In the genomic region with DNA sequence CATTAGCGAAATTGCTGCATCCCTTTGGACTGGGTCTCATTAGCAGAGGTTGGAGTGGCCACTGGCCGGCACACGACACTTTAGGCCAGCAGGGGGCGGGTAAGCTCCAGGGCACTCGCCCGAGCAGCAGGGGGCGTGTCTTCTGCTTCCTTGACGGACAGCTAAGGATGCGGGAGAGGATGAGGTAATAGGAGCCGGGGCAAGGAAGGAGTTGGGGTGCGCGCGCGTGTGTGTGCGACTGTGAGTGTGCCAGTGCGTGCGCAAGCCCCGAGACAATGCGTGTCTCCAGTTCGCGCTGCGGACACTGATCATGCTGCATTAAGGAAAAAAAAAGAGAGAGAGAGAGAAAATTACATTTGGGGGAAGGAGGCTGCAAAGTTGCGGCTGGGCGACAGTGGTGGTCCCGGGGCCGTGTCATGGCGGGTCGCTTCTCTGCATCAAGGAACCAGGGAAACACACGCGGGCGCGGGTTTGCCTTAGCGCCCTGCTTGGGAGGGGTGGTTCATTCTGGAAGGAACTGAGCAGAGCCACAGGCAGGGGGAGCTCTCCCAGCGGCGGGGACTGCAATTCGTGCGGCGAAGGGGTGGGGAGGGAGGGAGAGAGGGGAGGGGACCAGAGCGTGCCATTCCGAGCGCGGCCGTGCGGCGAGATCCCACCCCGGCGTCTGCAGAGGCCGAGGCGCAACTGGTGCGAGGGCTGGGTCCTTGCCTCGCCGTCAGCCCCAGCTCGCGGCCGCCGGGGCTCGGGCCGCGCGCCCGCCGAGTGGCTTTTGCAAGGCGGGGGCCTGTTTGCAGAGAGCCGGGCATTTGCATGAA, we compare ENCODE assay signal across 1 cellular context.
A peak's percentile ranks its signal among the peaks of the same experiment; 100 is the strongest.
TF ChIP-seq lines count a peak whose summit lies in the region.

A gene (plus strand): TSS at position 625 of the 815 bp plus-strand sequence. CDS start 464 bp downstream, outside the sequence.

TF ChIP-seq in HepG2, 621 proteins besides CTCF, POLR2A, EP300 and RAD21 (continued from another document):
- TF ChIP-seq ZEB1 (IDR thresholded peaks at IDR 0.05; ENCODE audit: insufficient replicate concordance, low read depth) = no peak
- peak; percentile 78; the same call in 1 of the 2 replicates for TF ChIP-seq ZNF563 (CRISPR knock-in tag; IDR thresholded peaks at IDR 0.05)
- TF ChIP-seq RFX3 (CRISPR knock-in tag; IDR thresholded peaks at IDR 0.05) = no peak
- TF ChIP-seq WIZ (CRISPR knock-in tag; IDR thresholded peaks at IDR 0.05) = no peak
- TF ChIP-seq ZNF550 (CRISPR knock-in tag; IDR thresholded peaks at IDR 0.05; ENCODE audit: borderline replicate concordance) = no peak; the same call in 1 of the 2 replicates
- TF ChIP-seq ZNF446 (CRISPR knock-in tag; IDR thresholded peaks at IDR 0.05) = peak; percentile 66; the same call in 1 of the 2 replicates
- TF ChIP-seq ZNF274 (CRISPR knock-in tag; IDR thresholded peaks at IDR 0.05) = no peak
- TF ChIP-seq KAT2B (IDR thresholded peaks at IDR 0.05; ENCODE audit: borderline replicate concordance, low read depth, low read length) = no peak
- TF ChIP-seq, protein P1, sequence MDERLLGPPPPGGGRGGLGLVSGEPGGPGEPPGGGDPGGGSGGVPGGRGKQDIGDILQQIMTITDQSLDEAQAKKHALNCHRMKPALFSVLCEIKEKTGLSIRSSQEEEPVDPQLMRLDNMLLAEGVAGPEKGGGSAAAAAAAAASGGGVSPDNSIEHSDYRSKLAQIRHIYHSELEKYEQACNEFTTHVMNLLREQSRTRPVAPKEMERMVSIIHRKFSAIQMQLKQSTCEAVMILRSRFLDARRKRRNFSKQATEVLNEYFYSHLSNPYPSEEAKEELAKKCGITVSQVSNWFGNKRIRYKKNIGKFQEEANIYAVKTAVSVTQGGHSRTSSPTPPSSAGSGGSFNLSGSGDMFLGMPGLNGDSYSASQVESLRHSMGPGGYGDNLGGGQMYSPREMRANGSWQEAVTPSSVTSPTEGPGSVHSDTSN (CRISPR knock-in tag; IDR thresholded peaks at IDR 0.05) = peak; percentile 89
- TF ChIP-seq PTBP1 (IDR thresholded peaks at IDR 0.05; ENCODE audit: low read depth, low read length, poor library complexity, severe bottlenecking) = no peak
- TF ChIP-seq NFKB2 (CRISPR knock-in tag; IDR thresholded peaks at IDR 0.05; ENCODE audit: borderline replicate concordance) = peak; percentile 89
- TF ChIP-seq ZNF713 (CRISPR knock-in tag; IDR thresholded peaks at IDR 0.05) = no peak
- TF ChIP-seq RORA (CRISPR knock-in tag; IDR thresholded peaks at IDR 0.05) = no peak
- no peak for TF ChIP-seq JUN (CRISPR knock-in tag; IDR thresholded peaks at IDR 0.05)
- peak; percentile 53; the same call in 1 of the 2 replicates for TF ChIP-seq ZNF232 (CRISPR knock-in tag; IDR thresholded peaks at IDR 0.05; ENCODE audit: borderline replicate concordance)
- TF ChIP-seq, protein P2, sequence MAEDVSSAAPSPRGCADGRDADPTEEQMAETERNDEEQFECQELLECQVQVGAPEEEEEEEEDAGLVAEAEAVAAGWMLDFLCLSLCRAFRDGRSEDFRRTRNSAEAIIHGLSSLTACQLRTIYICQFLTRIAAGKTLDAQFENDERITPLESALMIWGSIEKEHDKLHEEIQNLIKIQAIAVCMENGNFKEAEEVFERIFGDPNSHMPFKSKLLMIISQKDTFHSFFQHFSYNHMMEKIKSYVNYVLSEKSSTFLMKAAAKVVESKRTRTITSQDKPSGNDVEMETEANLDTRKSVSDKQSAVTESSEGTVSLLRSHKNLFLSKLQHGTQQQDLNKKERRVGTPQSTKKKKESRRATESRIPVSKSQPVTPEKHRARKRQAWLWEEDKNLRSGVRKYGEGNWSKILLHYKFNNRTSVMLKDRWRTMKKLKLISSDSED (CRISPR knock-in tag; IDR thresholded peaks at IDR 0.05) = no peak
